Comparison of ENCODE assay signal across 18 cellular contexts in the genomic region with DNA sequence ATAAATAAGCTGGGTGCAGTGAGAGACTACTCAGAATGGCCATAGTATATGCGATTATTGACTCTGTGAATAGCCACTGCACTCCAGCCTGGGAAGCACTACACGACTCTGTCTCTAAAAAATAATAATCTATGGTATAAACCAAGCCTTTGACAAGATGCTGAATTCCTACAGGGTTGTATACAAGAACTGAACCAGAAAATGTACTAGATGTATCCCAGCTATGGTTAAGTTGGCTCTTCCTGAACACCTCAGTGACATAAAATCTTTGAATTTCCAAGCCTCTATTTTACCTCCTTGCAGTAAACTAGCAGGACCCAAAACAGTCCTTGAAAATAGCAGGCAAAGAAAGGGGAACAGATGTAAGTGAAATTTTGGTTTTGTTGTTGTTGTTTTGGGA. TPM values are rescaled to one million over a fixed set of nuclear protein-coding genes. Genes with fewer than 3 reads are reported as not detected.
DNase-seq lines count a peak whose midpoint lies in the region; ATAC-seq and TF ChIP-seq lines count a peak whose summit lies in the region.
"Had no signal": no experiment of that assay in that cellular context is flagged by ENCODE, and none has a peak within 500 bp of the region (broad histone marks: within the 10 kb centered on the region; RNA-seq: fewer than 3 reads in every experiment).

No MANE protein-coding gene starts in this region.

- CTCF ChIA-PET in CD4-positive, alpha-beta memory T cell (lab: Charles Lee; ENCODE audit: partially characterized antibody): interaction anchor here (0.6 to 1.3 kb wide), 4 partner anchors 50 to 92 kb away, joined by 3 to 4 read pairs (median 3); partner anchors contain the start of gene SPOCD1
- CTCF ChIA-PET in naive thymus-derived CD4-positive, alpha-beta T cell (lab: Charles Lee): interaction anchor here (0.7 to 1.4 kb wide), 3 partner anchors 14 to 167 kb away, joined by 3 to 4 read pairs (median 3); partner anchors contain the start of gene PTP4A2

- peaks cover under 1% of the 10 kb centered on the region for H3K4me1 ChIP-seq in CD4-positive, alpha-beta memory T cell (ENCODE audit: insufficient read depth, low read length)
- H3K4me1 ChIP-seq in naive thymus-derived CD4-positive, alpha-beta T cell (ENCODE audit: control insufficient read depth in 2 of 2, insufficient read depth in 2 of 2, low read length in 2 of 2): no peaks in the 10 kb centered on the region
- H3K4me1 ChIP-seq in esophagus squamous epithelium (peaks cover 0 to 8% (median under 1%) of the 10 kb centered on the region in 3 donors), Karpas-422 (ENCODE audit: low read length) (peaks cover 14% of the 10 kb centered on the region)
- H3K4me1 ChIP-seq: BE2C, colonic mucosa had no signal

- peaks cover 31% of the 10 kb centered on the region for H3K4me1 Mint-ChIP-seq in T-helper 1 cell treated with Interleukin-12 subunit alpha and Interleukin-12 subunit beta and Interleukin-4 antibody, amounts not matched to agents 30 μg/mL and 1 μg/mL, for 36 hours (ENCODE audit: low read depth)
- peaks cover 9 to 19% (median 18%) of the 10 kb centered on the region in 4 donors for H3K4me1 Mint-ChIP-seq in CD4-positive, alpha-beta memory T cell
- peaks cover 29% of the 10 kb centered on the region for H3K4me1 Mint-ChIP-seq in activated T-helper 2 cell treated with anti-CD3 and anti-CD28 coated beads, Interferon-gamma antibody, Interleukin-2, Interleukin-4, amounts not matched to agents 10 μg/mL and 5 μg/mL and 100 μg/mL, durations not matched to agents 14 hours and 24 hours and 36 hours (ENCODE audit: low read depth)
- H3K4me1 Mint-ChIP-seq in naive thymus-derived CD4-positive, alpha-beta T cell: peaks cover 18 to 42% (median 30%) of the 10 kb centered on the region in 7 donors

- no peak for DNase-seq in T-helper 1 cell
- no peak for DNase-seq in CD4-positive, alpha-beta memory T cell
- no peak for DNase-seq in activated T-helper 2 cell treated with anti-CD3 and anti-CD28 coated beads, Interferon-gamma antibody, Interleukin-2, Interleukin-4, amounts not matched to agents 10 μg/mL and 5 μg/mL and 100 μg/mL, durations not matched to agents 14 hours and 24 hours and 36 hours (ENCODE audit: low spot score)
- DNase-seq in naive thymus-derived CD4-positive, alpha-beta T cell: no peak
- no peak for DNase-seq in esophagus squamous epithelium (lab: John Stamatoyannopoulos, UW)
- no peak for DNase-seq in Karpas-422
- DNase-seq: activated T-cell treated with anti-CD3 and anti-CD28 coated beads, Interleukin-2, amount 50 U/mL, for 1 hour; BE2C; body of pancreas; colonic mucosa; mesenchymal stem cell; NCI-H526 treated with DMSO at 0.1 percent for 48 hours; stimulated activated CD4-positive, alpha-beta T cell treated with anti-CD3 and anti-CD28 coated beads, Interleukin-2, amount 100 ng/mL, for 48 hours; stimulated activated naive CD8-positive, alpha-beta T cell treated with anti-CD3 and anti-CD28 coated beads, Interleukin-15, amount 100 ng/mL, for 72 hours; transverse colon had no signal

- no peaks in the 10 kb centered on the region; the same call in 1 of the 2 replicates for H4K20me1 ChIP-seq in Karpas-422 (ENCODE audit: insufficient read depth, low read depth, low read length)

- intact Hi-C loops in CD4-positive, alpha-beta memory T cell (cut with micrococcal nuclease): no loop called here
- intact Hi-C loops in activated T-helper 2 cell treated with anti-CD3 and anti-CD28 coated beads, Interferon-gamma antibody, Interleukin-2, Interleukin-4, amounts not matched to agents 10 μg/mL and 5 μg/mL and 100 μg/mL, durations not matched to agents 14 hours and 24 hours and 36 hours (cut with micrococcal nuclease): no loop called here
- intact Hi-C loops in naive thymus-derived CD4-positive, alpha-beta T cell (cut with micrococcal nuclease): no loop called here
- intact Hi-C loops in esophagus squamous epithelium (cut with DNase I): no loop called here

- no peaks in the 10 kb centered on the region for H3K27me3 Mint-ChIP-seq in T-helper 1 cell treated with Interleukin-12 subunit alpha and Interleukin-12 subunit beta and Interleukin-4 antibody, amounts not matched to agents 30 μg/mL and 1 μg/mL, for 36 hours (ENCODE audit: low read depth)
- no peaks in the 10 kb centered on the region for H3K27me3 Mint-ChIP-seq in CD4-positive, alpha-beta memory T cell
- H3K27me3 Mint-ChIP-seq in activated T-helper 2 cell treated with anti-CD3 and anti-CD28 coated beads, Interferon-gamma antibody, Interleukin-2, Interleukin-4, amounts not matched to agents 10 μg/mL and 5 μg/mL and 100 μg/mL, durations not matched to agents 14 hours and 24 hours and 36 hours (ENCODE audit: low read depth): no peaks in the 10 kb centered on the region
- no peaks in the 10 kb centered on the region for H3K27me3 Mint-ChIP-seq in naive thymus-derived CD4-positive, alpha-beta T cell
- H3K27me3 Mint-ChIP-seq: stimulated activated naive CD8-positive, alpha-beta T cell treated with anti-CD3 and anti-CD28 coated beads, Interleukin-15, amount 100 ng/mL, for 72 hours had no signal

- peaks cover 63% of the 10 kb centered on the region for H3K36me3 Mint-ChIP-seq in T-helper 1 cell treated with Interleukin-12 subunit alpha and Interleukin-12 subunit beta and Interleukin-4 antibody, amounts not matched to agents 30 μg/mL and 1 μg/mL, for 36 hours (ENCODE audit: low read depth)
- H3K36me3 Mint-ChIP-seq in CD4-positive, alpha-beta memory T cell: peaks cover 39 to 46% of the 10 kb centered on the region in 2 donors
- peaks cover 73% of the 10 kb centered on the region for H3K36me3 Mint-ChIP-seq in activated T-helper 2 cell treated with anti-CD3 and anti-CD28 coated beads, Interferon-gamma antibody, Interleukin-2, Interleukin-4, amounts not matched to agents 10 μg/mL and 5 μg/mL and 100 μg/mL, durations not matched to agents 14 hours and 24 hours and 36 hours (ENCODE audit: low read depth)
- H3K36me3 Mint-ChIP-seq in naive thymus-derived CD4-positive, alpha-beta T cell: peaks cover 5 to 47% (median 26%) of the 10 kb centered on the region in 5 donors

- H3K79me2 ChIP-seq in Karpas-422 (ENCODE audit: low read length): peaks cover 15% of the 10 kb centered on the region

- no peak overlapping the region for H3K4me3 Mint-ChIP-seq in T-helper 1 cell treated with Interleukin-12 subunit alpha and Interleukin-12 subunit beta and Interleukin-4 antibody, amounts not matched to agents 30 μg/mL and 1 μg/mL, for 36 hours
- no peak overlapping the region for H3K4me3 Mint-ChIP-seq in CD4-positive, alpha-beta memory T cell
- H3K4me3 Mint-ChIP-seq in activated T-helper 2 cell treated with anti-CD3 and anti-CD28 coated beads, Interferon-gamma antibody, Interleukin-2, Interleukin-4, amounts not matched to agents 10 μg/mL and 5 μg/mL and 100 μg/mL, durations not matched to agents 14 hours and 24 hours and 36 hours (ENCODE audit: low read depth): no peak overlapping the region
- no peak overlapping the region for H3K4me3 Mint-ChIP-seq in naive thymus-derived CD4-positive, alpha-beta T cell
- H3K4me3 Mint-ChIP-seq: stimulated activated naive CD8-positive, alpha-beta T cell treated with anti-CD3 and anti-CD28 coated beads, Interleukin-15, amount 100 ng/mL, for 72 hours had no signal

- no peak overlapping the region for H2AFZ ChIP-seq in Karpas-422 (ENCODE audit: low read length)

- H3K36me3 ChIP-seq in CD4-positive, alpha-beta memory T cell (ENCODE audit: insufficient read depth, low read length): peaks cover 24% of the 10 kb centered on the region
- peaks cover 7 to 49% (median 21%) of the 10 kb centered on the region in 3 experiments for H3K36me3 ChIP-seq in naive thymus-derived CD4-positive, alpha-beta T cell (ENCODE audit: control insufficient read depth in 2 of 3, insufficient read depth in 3 of 3, low read length in 3 of 3)
- H3K36me3 ChIP-seq in esophagus squamous epithelium (peaks cover 4 to 56% (median 16%) of the 10 kb centered on the region in 3 donors), Karpas-422 (ENCODE audit: insufficient read depth, low read length) (peaks cover 39% of the 10 kb centered on the region)
- H3K36me3 ChIP-seq: BE2C had no signal

- no peak overlapping the region for H3K27ac ChIP-seq in CD4-positive, alpha-beta memory T cell (ENCODE audit: low read depth, low read length)
- H3K27ac ChIP-seq in naive thymus-derived CD4-positive, alpha-beta T cell (ENCODE audit: low read depth, low read length): peak overlapping the region; percentile 17
- H3K27ac ChIP-seq in esophagus squamous epithelium (no peak overlapping the region), Karpas-422 (ENCODE audit: low read length) (no peak overlapping the region)
- H3K27ac ChIP-seq: body of pancreas, colonic mucosa, transverse colon had no signal

- H3K27ac Mint-ChIP-seq in T-helper 1 cell treated with Interleukin-12 subunit alpha and Interleukin-12 subunit beta and Interleukin-4 antibody, amounts not matched to agents 30 μg/mL and 1 μg/mL, for 36 hours: peak overlapping the region; percentile 44
- peak overlapping the region in 4 of 7 donors; percentile 11 to 39 (median 22) for H3K27ac Mint-ChIP-seq in CD4-positive, alpha-beta memory T cell
- peak overlapping the region; percentile 4 for H3K27ac Mint-ChIP-seq in activated T-helper 2 cell treated with anti-CD3 and anti-CD28 coated beads, Interferon-gamma antibody, Interleukin-2, Interleukin-4, amounts not matched to agents 10 μg/mL and 5 μg/mL and 100 μg/mL, durations not matched to agents 14 hours and 24 hours and 36 hours
- H3K27ac Mint-ChIP-seq in naive thymus-derived CD4-positive, alpha-beta T cell: peak overlapping the region; percentile 13 to 81 (median 68)

- no peaks in the 10 kb centered on the region for H3K9me3 ChIP-seq in CD4-positive, alpha-beta memory T cell (ENCODE audit: control insufficient read depth in 1 of 2, low read length in 2 of 2)
- no peaks in the 10 kb centered on the region for H3K9me3 ChIP-seq in naive thymus-derived CD4-positive, alpha-beta T cell (ENCODE audit: control insufficient read depth in 2 of 3, low read length in 3 of 3)
- H3K9me3 ChIP-seq in esophagus squamous epithelium (no peaks in the 10 kb centered on the region), Karpas-422 (ENCODE audit: low read length) (no peaks in the 10 kb centered on the region)
- H3K9me3 ChIP-seq: BE2C, body of pancreas, colonic mucosa, transverse colon had no signal

- POLR2A ChIA-PET in CD4-positive, alpha-beta memory T cell (lab: Charles Lee; ENCODE audit: partially characterized antibody): interaction anchor here (1.0 to 2.7 kb wide), 9 partner anchors 12 to 69 kb away, joined by 3 to 19 read pairs (median 4); partner anchors contain the start of gene PTP4A2
- POLR2A ChIA-PET in naive thymus-derived CD4-positive, alpha-beta T cell (lab: Charles Lee): interaction anchor here (0.7 to 1.8 kb wide), 10 partner anchors 10 to 489 kb away, joined by 3 to 8 read pairs (median 4); partner anchors contain the start of genes BSDC1 and PTP4A2

- H3K27me3 ChIP-seq in CD4-positive, alpha-beta memory T cell (ENCODE audit: insufficient read depth, low read length): no peaks in the 10 kb centered on the region
- no peaks in the 10 kb centered on the region for H3K27me3 ChIP-seq in naive thymus-derived CD4-positive, alpha-beta T cell (ENCODE audit: control insufficient read depth in 2 of 2, insufficient read depth in 2 of 2, low read length in 2 of 2)
- H3K27me3 ChIP-seq in esophagus squamous epithelium (no peaks in the 10 kb centered on the region), Karpas-422 (ENCODE audit: low read length) (no peaks in the 10 kb centered on the region)
- H3K27me3 ChIP-seq: BE2C, body of pancreas, colonic mucosa, transverse colon had no signal

- no peak overlapping the region for H3K9ac ChIP-seq in Karpas-422 (ENCODE audit: low read length)

- 85 to 92% methylated on average over 2 of the region's 2 CpGs for WGBS in esophagus squamous epithelium, 2 donors

- TF ChIP-seq POLR2A in esophagus squamous epithelium (IDR thresholded peaks at IDR 0.05): no peak

- ATAC-seq in naive thymus-derived CD4-positive, alpha-beta T cell: no peak
- no peak for ATAC-seq in HG03521 (IDR thresholded peaks at IDR 0.05; ENCODE audit: unreplicated experiment)
- ATAC-seq: body of pancreas had no signal

- H3K9me2 ChIP-seq in Karpas-422 (replicated peaks; ENCODE audit: insufficient read depth, low read length): no peaks in the 10 kb centered on the region

- H3K4me3 ChIP-seq in CD4-positive, alpha-beta memory T cell (ENCODE audit: low read length in 2 of 2): no peak overlapping the region
- H3K4me3 ChIP-seq in naive thymus-derived CD4-positive, alpha-beta T cell (ENCODE audit: low read length): no peak overlapping the region
- H3K4me3 ChIP-seq in esophagus squamous epithelium: no peak overlapping the region
- H3K4me3 ChIP-seq in Karpas-422 (ENCODE audit: low read length): no peak overlapping the region
- H3K4me3 ChIP-seq: body of pancreas, colonic mucosa, smooth muscle cell, transverse colon had no signal

- TF ChIP-seq CTCF in esophagus squamous epithelium (IDR thresholded peaks at IDR 0.05): no peak

- no peak overlapping the region for H3K4me2 ChIP-seq in Karpas-422 (ENCODE audit: low read depth, low read length, poor library complexity, severe bottlenecking)
- H3K4me2 ChIP-seq: smooth muscle cell had no signal

- H3K9me3 Mint-ChIP-seq in T-helper 1 cell treated with Interleukin-12 subunit alpha and Interleukin-12 subunit beta and Interleukin-4 antibody, amounts not matched to agents 30 μg/mL and 1 μg/mL, for 36 hours: peaks cover 5% of the 10 kb centered on the region
- peaks cover 0 to 5% (median 0%) of the 10 kb centered on the region in 8 donors for H3K9me3 Mint-ChIP-seq in CD4-positive, alpha-beta memory T cell
- peaks cover 4% of the 10 kb centered on the region for H3K9me3 Mint-ChIP-seq in activated T-helper 2 cell treated with anti-CD3 and anti-CD28 coated beads, Interferon-gamma antibody, Interleukin-2, Interleukin-4, amounts not matched to agents 10 μg/mL and 5 μg/mL and 100 μg/mL, durations not matched to agents 14 hours and 24 hours and 36 hours
- H3K9me3 Mint-ChIP-seq in naive thymus-derived CD4-positive, alpha-beta T cell: peaks cover 0 to 4% (median 0%) of the 10 kb centered on the region in 11 donors
- H3K9me3 Mint-ChIP-seq: stimulated activated naive CD8-positive, alpha-beta T cell treated with anti-CD3 and anti-CD28 coated beads, Interleukin-15, amount 100 ng/mL, for 72 hours had no signal

RNA-seq across cellular contexts. Expression of gene PTP4A2, which starts 32.5 kb away (rescaled TPM):
- 100 to 1,000 TPM; 254 to 276 TPM for total RNA-seq in CD4-positive, alpha-beta memory T cell
- polyA plus RNA-seq in CD4-positive, alpha-beta memory T cell: 100 to 1,000 TPM; 401 to 529 TPM
- total RNA-seq in activated T-helper 2 cell treated with anti-CD3 and anti-CD28 coated beads, Interferon-gamma antibody, Interleukin-2, Interleukin-4, amounts not matched to agents 10 μg/mL and 5 μg/mL and 100 μg/mL, durations not matched to agents 14 hours and 24 hours and 36 hours: 313 and 334 TPM in 2 replicates
- 100 to 1,000 TPM; 196 to 449 (median 271) TPM for total RNA-seq in naive thymus-derived CD4-positive, alpha-beta T cell
- 100 to 1,000 TPM; 276 to 398 TPM for polyA plus RNA-seq in naive thymus-derived CD4-positive, alpha-beta T cell
- total RNA-seq in esophagus squamous epithelium: 100 to 1,000 TPM in 3 of 4 donors, 10 to 100 TPM in 1; 71.4 to 122 (median 108) TPM
- 215 and 401 TPM in 2 replicates for total RNA-seq in Karpas-422 (2014; rRNA removed; shearing (Covaris generic); ENCODE audit: low replicate concordance)

Comparison
In these comparisons a context has a peak if more than half of its experiments do, and no peak if none do; other contexts are left out.
1. H3K27ac Mint-ChIP-seq: peak in every context shown above with its lines; median percentile 68 in naive thymus-derived CD4-positive, alpha-beta T cell; 44 in T-helper 1 cell treated with Interleukin-12 subunit alpha and Interleukin-12 subunit beta and Interleukin-4 antibody, amounts not matched to agents 30 μg/mL and 1 μg/mL, for 36 hours; 22 in CD4-positive, alpha-beta memory T cell; 4 in activated T-helper 2 cell treated with anti-CD3 and anti-CD28 coated beads, Interferon-gamma antibody, Interleukin-2, Interleukin-4, amounts not matched to agents 10 μg/mL and 5 μg/mL and 100 μg/mL, durations not matched to agents 14 hours and 24 hours and 36 hours.